ENCODE assay signal across 8 cellular contexts in genomic region chr6:129370268-129370916, GRCh38.
DNase-seq lines count a peak whose midpoint lies in the region; ATAC-seq and TF ChIP-seq lines count a peak whose summit lies in the region.

No MANE protein-coding gene starts in this region.

- peak; percentile 44 for DNase-seq in DMS53 (lab: John Stamatoyannopoulos, UW)
- DNase-seq in HCEC 1CT: peak; percentile 38
- peak; percentile 45 for DNase-seq in NCI-H69 (lab: John Stamatoyannopoulos, UW)
- DNase-seq in activated T-cell treated with anti-CD3 and anti-CD28 coated beads, Interleukin-2, amount 50 U/mL, for 1 hour: peak; percentile 35
- DNase-seq in foreskin fibroblast: peak; percentile 37 to 78
- peak; percentile 4 to 73 for DNase-seq in trophoblast cell

- ATAC-seq in HG03571 (IDR thresholded peaks at IDR 0.05; ENCODE audit: unreplicated experiment) (no peak), GM21360 (IDR thresholded peaks at IDR 0.05; ENCODE audit: unreplicated experiment) (no peak)

- H2BK5ac ChIP-seq in trophoblast cell (ENCODE audit: low read depth, low read length, poor library complexity): no peak overlapping the region

- H3K79me2 ChIP-seq in trophoblast cell (ENCODE audit: control insufficient read depth, insufficient read depth, low read length, poor library complexity): no peaks in the 10 kb centered on the region

- peak overlapping the region in 1 of 2 donors; percentile 23 for H3K4me3 ChIP-seq in foreskin fibroblast (ENCODE audit: low read depth in 1 of 2, low read length in 2 of 2)
- H3K4me3 ChIP-seq in trophoblast cell (ENCODE audit: low read depth, low read length): no peak overlapping the region

- peak; percentile 60 for TF ChIP-seq CTCF in foreskin fibroblast (IDR thresholded peaks at IDR 0.05; ENCODE audit: low read depth, low read length)

- no peak overlapping the region for H4K8ac ChIP-seq in trophoblast cell (ENCODE audit: low read depth, low read length)

- no peaks in the 10 kb centered on the region for H3K4me1 ChIP-seq in trophoblast cell (ENCODE audit: control insufficient read depth in 1 of 2, insufficient read depth in 2 of 2, low read length in 2 of 2)

- H3K14ac ChIP-seq in trophoblast cell (ENCODE audit: low read length): no peak overlapping the region

- H3K27ac ChIP-seq in trophoblast cell (ENCODE audit: low read depth, low read length): no peak overlapping the region

- no peak overlapping the region for H2BK120ac ChIP-seq in trophoblast cell (ENCODE audit: insufficient read depth, low read length, poor library complexity)

- H4K91ac ChIP-seq in trophoblast cell (ENCODE audit: low read depth, low read length): no peak overlapping the region

- no CpG with 5 or more reads among the region's 9 CpGs for WGBS in trophoblast cell (ENCODE audit: extremely low coverage, insufficient coverage, insufficient read length)

- H4K12ac ChIP-seq in trophoblast cell (ENCODE audit: low read depth, low read length): no peak overlapping the region

- H3K9ac ChIP-seq in trophoblast cell (ENCODE audit: low read length): no peak overlapping the region

- no peaks in the 10 kb centered on the region for H3K9me3 ChIP-seq in trophoblast cell (ENCODE audit: insufficient read depth, low read depth, low read length)

- H3K4ac ChIP-seq in trophoblast cell (ENCODE audit: low read depth, low read length): no peak overlapping the region

- H2BK12ac ChIP-seq in trophoblast cell (ENCODE audit: low read length): no peak overlapping the region

- H3K36me3 ChIP-seq in trophoblast cell (ENCODE audit: control insufficient read depth in 1 of 2, insufficient read depth in 2 of 2, low read length in 2 of 2): no peaks in the 10 kb centered on the region

- H3K4me2 ChIP-seq in trophoblast cell (ENCODE audit: low read length): no peak overlapping the region

- no peak overlapping the region for H2AK5ac ChIP-seq in trophoblast cell (ENCODE audit: low read length)

- H3K27me3 ChIP-seq in trophoblast cell (ENCODE audit: insufficient read depth, low read length): no peaks in the 10 kb centered on the region

- H3K18ac ChIP-seq in trophoblast cell (ENCODE audit: low read length): no peak overlapping the region

- H3K79me1 ChIP-seq in trophoblast cell (ENCODE audit: low read length): no peaks in the 10 kb centered on the region

- no peak overlapping the region for H2AFZ ChIP-seq in trophoblast cell (ENCODE audit: insufficient read depth, low read length, poor library complexity)

- H3K23ac ChIP-seq in trophoblast cell (ENCODE audit: low read length): no peak overlapping the region
